ENCODE assay signal across 1 cellular context in genomic region chr12:124837958-124838803, GRCh38.
TF ChIP-seq lines count a peak whose summit lies in the region.

No MANE protein-coding gene starts in this region.

TF ChIP-seq in HepG2, 621 proteins besides CTCF, POLR2A, EP300 and RAD21 (continued from another document and continues in another):
- TF ChIP-seq YEATS4 (CRISPR knock-in tag; IDR thresholded peaks at IDR 0.05; ENCODE audit: borderline replicate concordance) = peak; percentile 72
- TF ChIP-seq ZFP62 (CRISPR knock-in tag; IDR thresholded peaks at IDR 0.05) = no peak
- peak; percentile 88 for TF ChIP-seq PAXIP1 (CRISPR knock-in tag; conservative IDR thresholded peaks at IDR 0.05)
- 0 out of 2 replicates have a peak, but pooled peaks have one; percentile 8 for TF ChIP-seq NCOA1 (CRISPR knock-in tag; IDR thresholded peaks at IDR 0.05)
- no peak for TF ChIP-seq AKNA (CRISPR knock-in tag; IDR thresholded peaks at IDR 0.05; ENCODE audit: borderline replicate concordance)
- TF ChIP-seq GTF2F1 (IDR thresholded peaks at IDR 0.05; ENCODE audit: low read length) = no peak
- peak; percentile 91 for TF ChIP-seq ZNF878 (CRISPR knock-in tag; IDR thresholded peaks at IDR 0.05)
- peak; percentile 73; the same call in 1 of the 2 replicates for TF ChIP-seq ZNF800 (CRISPR knock-in tag; IDR thresholded peaks at IDR 0.05)
- TF ChIP-seq REXO4 (CRISPR knock-in tag; IDR thresholded peaks at IDR 0.05; ENCODE audit: borderline replicate concordance) = no peak
- TF ChIP-seq KLF11 (CRISPR knock-in tag; IDR thresholded peaks at IDR 0.05) = no peak
- TF ChIP-seq, protein P1, sequence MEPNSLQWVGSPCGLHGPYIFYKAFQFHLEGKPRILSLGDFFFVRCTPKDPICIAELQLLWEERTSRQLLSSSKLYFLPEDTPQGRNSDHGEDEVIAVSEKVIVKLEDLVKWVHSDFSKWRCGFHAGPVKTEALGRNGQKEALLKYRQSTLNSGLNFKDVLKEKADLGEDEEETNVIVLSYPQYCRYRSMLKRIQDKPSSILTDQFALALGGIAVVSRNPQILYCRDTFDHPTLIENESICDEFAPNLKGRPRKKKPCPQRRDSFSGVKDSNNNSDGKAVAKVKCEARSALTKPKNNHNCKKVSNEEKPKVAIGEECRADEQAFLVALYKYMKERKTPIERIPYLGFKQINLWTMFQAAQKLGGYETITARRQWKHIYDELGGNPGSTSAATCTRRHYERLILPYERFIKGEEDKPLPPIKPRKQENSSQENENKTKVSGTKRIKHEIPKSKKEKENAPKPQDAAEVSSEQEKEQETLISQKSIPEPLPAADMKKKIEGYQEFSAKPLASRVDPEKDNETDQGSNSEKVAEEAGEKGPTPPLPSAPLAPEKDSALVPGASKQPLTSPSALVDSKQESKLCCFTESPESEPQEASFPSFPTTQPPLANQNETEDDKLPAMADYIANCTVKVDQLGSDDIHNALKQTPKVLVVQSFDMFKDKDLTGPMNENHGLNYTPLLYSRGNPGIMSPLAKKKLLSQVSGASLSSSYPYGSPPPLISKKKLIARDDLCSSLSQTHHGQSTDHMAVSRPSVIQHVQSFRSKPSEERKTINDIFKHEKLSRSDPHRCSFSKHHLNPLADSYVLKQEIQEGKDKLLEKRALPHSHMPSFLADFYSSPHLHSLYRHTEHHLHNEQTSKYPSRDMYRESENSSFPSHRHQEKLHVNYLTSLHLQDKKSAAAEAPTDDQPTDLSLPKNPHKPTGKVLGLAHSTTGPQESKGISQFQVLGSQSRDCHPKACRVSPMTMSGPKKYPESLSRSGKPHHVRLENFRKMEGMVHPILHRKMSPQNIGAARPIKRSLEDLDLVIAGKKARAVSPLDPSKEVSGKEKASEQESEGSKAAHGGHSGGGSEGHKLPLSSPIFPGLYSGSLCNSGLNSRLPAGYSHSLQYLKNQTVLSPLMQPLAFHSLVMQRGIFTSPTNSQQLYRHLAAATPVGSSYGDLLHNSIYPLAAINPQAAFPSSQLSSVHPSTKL (CRISPR knock-in tag; IDR thresholded peaks at IDR 0.05) = peak; percentile 85
- TF ChIP-seq ETV6 (CRISPR knock-in tag; conservative IDR thresholded peaks at IDR 0.05) = no peak
- TF ChIP-seq NR2F1 (CRISPR knock-in tag; IDR thresholded peaks at IDR 0.05) = no peak; a peak in 1 of 4 replicates
- TF ChIP-seq TFDP2 (CRISPR knock-in tag; IDR thresholded peaks at IDR 0.05) = no peak
- TF ChIP-seq ZNF792 (CRISPR knock-in tag; IDR thresholded peaks at IDR 0.05) = peak; percentile 91
- no peak for TF ChIP-seq HNRNPLL (IDR thresholded peaks at IDR 0.05; ENCODE audit: low read depth, low read length, poor library complexity, severe bottlenecking)
- no peak for TF ChIP-seq CC2D1A (CRISPR knock-in tag; IDR thresholded peaks at IDR 0.05)
- no peak for TF ChIP-seq ZNF552 (CRISPR knock-in tag; IDR thresholded peaks at IDR 0.05; ENCODE audit: borderline replicate concordance)
- peak; percentile 78 for TF ChIP-seq TBX2 (CRISPR knock-in tag; IDR thresholded peaks at IDR 0.05; ENCODE audit: borderline replicate concordance)
- TF ChIP-seq CREBL2 (CRISPR knock-in tag; IDR thresholded peaks at IDR 0.05; ENCODE audit: borderline replicate concordance) = no peak
- no peak for TF ChIP-seq RFXANK (CRISPR knock-in tag; IDR thresholded peaks at IDR 0.05)
- no peak for TF ChIP-seq GATA4 (IDR thresholded peaks at IDR 0.05; ENCODE audit: borderline replicate concordance, low read depth)
- TF ChIP-seq FOXJ3 (CRISPR knock-in tag; IDR thresholded peaks at IDR 0.05; ENCODE audit: borderline replicate concordance) = peak; percentile 58; the same call in 1 of the 2 replicates
- TF ChIP-seq, protein P2, sequence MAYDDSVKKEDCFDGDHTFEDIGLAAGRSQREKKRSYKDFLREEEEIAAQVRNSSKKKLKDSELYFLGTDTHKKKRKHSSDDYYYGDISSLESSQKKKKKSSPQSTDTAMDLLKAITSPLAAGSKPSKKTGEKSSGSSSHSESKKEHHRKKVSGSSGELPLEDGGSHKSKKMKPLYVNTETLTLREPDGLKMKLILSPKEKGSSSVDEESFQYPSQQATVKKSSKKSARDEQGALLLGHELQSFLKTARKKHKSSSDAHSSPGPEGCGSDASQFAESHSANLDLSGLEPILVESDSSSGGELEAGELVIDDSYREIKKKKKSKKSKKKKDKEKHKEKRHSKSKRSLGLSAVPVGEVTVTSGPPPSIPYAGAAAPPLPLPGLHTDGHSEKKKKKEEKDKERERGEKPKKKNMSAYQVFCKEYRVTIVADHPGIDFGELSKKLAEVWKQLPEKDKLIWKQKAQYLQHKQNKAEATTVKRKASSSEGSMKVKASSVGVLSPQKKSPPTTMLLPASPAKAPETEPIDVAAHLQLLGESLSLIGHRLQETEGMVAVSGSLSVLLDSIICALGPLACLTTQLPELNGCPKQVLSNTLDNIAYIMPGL (CRISPR knock-in tag; IDR thresholded peaks at IDR 0.05; ENCODE audit: borderline replicate concordance in 1 of 2, low read depth in 1 of 2) = 0 out of 4 replicates have a peak, but pooled peaks of 1 of the 2 experiments have one; percentile 60
- no peak for TF ChIP-seq AGO1 (IDR thresholded peaks at IDR 0.05; ENCODE audit: low read depth, low read length, poor library complexity, severe bottlenecking)
- TF ChIP-seq ZNF788 (CRISPR knock-in tag; IDR thresholded peaks at IDR 0.05; ENCODE audit: borderline replicate concordance) = no peak; the same call in 1 of the 2 replicates
- peak; percentile 96 for TF ChIP-seq MED1 (CRISPR knock-in tag; IDR thresholded peaks at IDR 0.05)
- TF ChIP-seq DMAP1 (CRISPR knock-in tag; IDR thresholded peaks at IDR 0.05) = peak; percentile 68; the same call in 1 of the 2 replicates
- TF ChIP-seq ZNF629 (CRISPR knock-in tag; conservative IDR thresholded peaks at IDR 0.05) = peak; percentile 74
- TF ChIP-seq, protein P3, sequence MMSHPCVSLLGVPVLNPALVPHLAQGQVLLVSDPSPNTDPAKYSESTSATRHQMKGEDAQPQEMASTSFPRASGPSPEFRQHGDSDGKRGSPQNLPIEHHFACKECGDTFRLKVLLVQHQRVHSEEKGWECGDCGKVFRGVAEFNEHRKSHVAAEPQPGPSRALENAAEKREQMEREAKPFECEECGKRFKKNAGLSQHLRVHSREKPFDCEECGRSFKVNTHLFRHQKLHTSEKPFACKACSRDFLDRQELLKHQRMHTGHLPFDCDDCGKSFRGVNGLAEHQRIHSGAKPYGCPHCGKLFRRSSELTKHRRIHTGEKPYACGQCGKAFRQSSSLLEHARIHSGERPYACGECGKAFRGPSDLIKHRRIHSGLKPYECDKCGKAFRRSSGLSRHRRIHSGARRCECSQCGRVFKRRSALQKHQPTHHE (CRISPR knock-in tag; IDR thresholded peaks at IDR 0.05; ENCODE audit: borderline replicate concordance) = 0 out of 2 replicates have a peak, but pooled peaks have one; percentile 33
- TF ChIP-seq ZSCAN25 (CRISPR knock-in tag; IDR thresholded peaks at IDR 0.05) = 0 out of 2 replicates have a peak, but pooled peaks have one; percentile 51
- no peak for TF ChIP-seq ZNF639 (CRISPR knock-in tag; conservative IDR thresholded peaks at IDR 0.05)
- TF ChIP-seq ZKSCAN5 (CRISPR knock-in tag; IDR thresholded peaks at IDR 0.05) = no peak
- no peak for TF ChIP-seq ZNF256 (CRISPR knock-in tag; conservative IDR thresholded peaks at IDR 0.05)
- TF ChIP-seq TERF1 (CRISPR knock-in tag; IDR thresholded peaks at IDR 0.05) = no peak
